ENCODE assay signal across 2 cellular contexts in the genomic region with DNA sequence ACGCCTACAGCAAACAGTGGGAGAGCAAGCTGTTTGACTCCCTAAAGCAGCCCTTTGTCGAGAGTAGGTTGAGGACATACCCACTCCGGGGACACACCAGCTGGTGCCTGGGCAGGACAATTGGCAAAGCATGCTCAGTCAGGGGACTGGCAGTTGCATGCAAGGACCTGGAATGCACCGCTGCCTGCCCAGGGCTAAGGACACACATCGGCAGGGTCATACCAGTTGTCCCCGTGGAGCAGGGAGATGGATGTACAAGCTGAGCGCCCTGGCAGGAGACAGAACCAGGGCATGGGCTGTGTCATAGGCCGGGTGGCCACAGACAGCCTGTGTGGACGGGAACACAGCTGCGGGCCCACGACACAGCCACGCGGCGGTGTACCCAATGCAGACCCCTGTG.
TF ChIP-seq lines count a peak whose summit lies in the region.

No MANE protein-coding gene starts in this region.

TF ChIP-seq in H1, 55 proteins besides CTCF, POLR2A, EP300 and RAD21:
- no peak for TF ChIP-seq JUND (IDR thresholded peaks at IDR 0.05; ENCODE audit: low read length)
- TF ChIP-seq CHD7 (IDR thresholded peaks at IDR 0.05; ENCODE audit: insufficient replicate concordance, low read length) = no peak
- TF ChIP-seq NANOG (IDR thresholded peaks at IDR 0.05; ENCODE audit: insufficient read depth, low read depth, low read length, poor library complexity, severe bottlenecking) = no peak
- no peak for TF ChIP-seq RFX5 (IDR thresholded peaks at IDR 0.05; ENCODE audit: borderline replicate concordance, low read depth, low read length)
- TF ChIP-seq CHD2 (IDR thresholded peaks at IDR 0.05; ENCODE audit: low read length) = no peak
- TF ChIP-seq GABPA (IDR thresholded peaks at IDR 0.05; ENCODE audit: borderline replicate concordance, insufficient read depth, low read length) = no peak
- no peak for TF ChIP-seq HDAC6 (IDR thresholded peaks at IDR 0.05; ENCODE audit: low read depth, low read length)
- TF ChIP-seq, protein P1, sequence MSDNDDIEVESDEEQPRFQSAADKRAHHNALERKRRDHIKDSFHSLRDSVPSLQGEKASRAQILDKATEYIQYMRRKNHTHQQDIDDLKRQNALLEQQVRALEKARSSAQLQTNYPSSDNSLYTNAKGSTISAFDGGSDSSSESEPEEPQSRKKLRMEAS (IDR thresholded peaks at IDR 0.05) = no peak
- no peak for TF ChIP-seq HDAC2 (IDR thresholded peaks at IDR 0.05; ENCODE audit: borderline replicate concordance in 1 of 2, low read depth in 2 of 2, low read length in 2 of 2)
- no peak for TF ChIP-seq SRF (IDR thresholded peaks at IDR 0.05; ENCODE audit: low read depth, low read length)
- no peak for TF ChIP-seq CBX5 (IDR thresholded peaks at IDR 0.05; ENCODE audit: low read depth, low read length)
- TF ChIP-seq CREB1 (IDR thresholded peaks at IDR 0.05) = no peak
TF ChIP-seq in H1: peak in this region for 0.

TF ChIP-seq in GM23338, 12 proteins besides CTCF, POLR2A, EP300 and RAD21:
- TF ChIP-seq STAT1 (IDR thresholded peaks at IDR 0.05; ENCODE audit: unreplicated experiment) = no peak
- TF ChIP-seq, protein P2, sequence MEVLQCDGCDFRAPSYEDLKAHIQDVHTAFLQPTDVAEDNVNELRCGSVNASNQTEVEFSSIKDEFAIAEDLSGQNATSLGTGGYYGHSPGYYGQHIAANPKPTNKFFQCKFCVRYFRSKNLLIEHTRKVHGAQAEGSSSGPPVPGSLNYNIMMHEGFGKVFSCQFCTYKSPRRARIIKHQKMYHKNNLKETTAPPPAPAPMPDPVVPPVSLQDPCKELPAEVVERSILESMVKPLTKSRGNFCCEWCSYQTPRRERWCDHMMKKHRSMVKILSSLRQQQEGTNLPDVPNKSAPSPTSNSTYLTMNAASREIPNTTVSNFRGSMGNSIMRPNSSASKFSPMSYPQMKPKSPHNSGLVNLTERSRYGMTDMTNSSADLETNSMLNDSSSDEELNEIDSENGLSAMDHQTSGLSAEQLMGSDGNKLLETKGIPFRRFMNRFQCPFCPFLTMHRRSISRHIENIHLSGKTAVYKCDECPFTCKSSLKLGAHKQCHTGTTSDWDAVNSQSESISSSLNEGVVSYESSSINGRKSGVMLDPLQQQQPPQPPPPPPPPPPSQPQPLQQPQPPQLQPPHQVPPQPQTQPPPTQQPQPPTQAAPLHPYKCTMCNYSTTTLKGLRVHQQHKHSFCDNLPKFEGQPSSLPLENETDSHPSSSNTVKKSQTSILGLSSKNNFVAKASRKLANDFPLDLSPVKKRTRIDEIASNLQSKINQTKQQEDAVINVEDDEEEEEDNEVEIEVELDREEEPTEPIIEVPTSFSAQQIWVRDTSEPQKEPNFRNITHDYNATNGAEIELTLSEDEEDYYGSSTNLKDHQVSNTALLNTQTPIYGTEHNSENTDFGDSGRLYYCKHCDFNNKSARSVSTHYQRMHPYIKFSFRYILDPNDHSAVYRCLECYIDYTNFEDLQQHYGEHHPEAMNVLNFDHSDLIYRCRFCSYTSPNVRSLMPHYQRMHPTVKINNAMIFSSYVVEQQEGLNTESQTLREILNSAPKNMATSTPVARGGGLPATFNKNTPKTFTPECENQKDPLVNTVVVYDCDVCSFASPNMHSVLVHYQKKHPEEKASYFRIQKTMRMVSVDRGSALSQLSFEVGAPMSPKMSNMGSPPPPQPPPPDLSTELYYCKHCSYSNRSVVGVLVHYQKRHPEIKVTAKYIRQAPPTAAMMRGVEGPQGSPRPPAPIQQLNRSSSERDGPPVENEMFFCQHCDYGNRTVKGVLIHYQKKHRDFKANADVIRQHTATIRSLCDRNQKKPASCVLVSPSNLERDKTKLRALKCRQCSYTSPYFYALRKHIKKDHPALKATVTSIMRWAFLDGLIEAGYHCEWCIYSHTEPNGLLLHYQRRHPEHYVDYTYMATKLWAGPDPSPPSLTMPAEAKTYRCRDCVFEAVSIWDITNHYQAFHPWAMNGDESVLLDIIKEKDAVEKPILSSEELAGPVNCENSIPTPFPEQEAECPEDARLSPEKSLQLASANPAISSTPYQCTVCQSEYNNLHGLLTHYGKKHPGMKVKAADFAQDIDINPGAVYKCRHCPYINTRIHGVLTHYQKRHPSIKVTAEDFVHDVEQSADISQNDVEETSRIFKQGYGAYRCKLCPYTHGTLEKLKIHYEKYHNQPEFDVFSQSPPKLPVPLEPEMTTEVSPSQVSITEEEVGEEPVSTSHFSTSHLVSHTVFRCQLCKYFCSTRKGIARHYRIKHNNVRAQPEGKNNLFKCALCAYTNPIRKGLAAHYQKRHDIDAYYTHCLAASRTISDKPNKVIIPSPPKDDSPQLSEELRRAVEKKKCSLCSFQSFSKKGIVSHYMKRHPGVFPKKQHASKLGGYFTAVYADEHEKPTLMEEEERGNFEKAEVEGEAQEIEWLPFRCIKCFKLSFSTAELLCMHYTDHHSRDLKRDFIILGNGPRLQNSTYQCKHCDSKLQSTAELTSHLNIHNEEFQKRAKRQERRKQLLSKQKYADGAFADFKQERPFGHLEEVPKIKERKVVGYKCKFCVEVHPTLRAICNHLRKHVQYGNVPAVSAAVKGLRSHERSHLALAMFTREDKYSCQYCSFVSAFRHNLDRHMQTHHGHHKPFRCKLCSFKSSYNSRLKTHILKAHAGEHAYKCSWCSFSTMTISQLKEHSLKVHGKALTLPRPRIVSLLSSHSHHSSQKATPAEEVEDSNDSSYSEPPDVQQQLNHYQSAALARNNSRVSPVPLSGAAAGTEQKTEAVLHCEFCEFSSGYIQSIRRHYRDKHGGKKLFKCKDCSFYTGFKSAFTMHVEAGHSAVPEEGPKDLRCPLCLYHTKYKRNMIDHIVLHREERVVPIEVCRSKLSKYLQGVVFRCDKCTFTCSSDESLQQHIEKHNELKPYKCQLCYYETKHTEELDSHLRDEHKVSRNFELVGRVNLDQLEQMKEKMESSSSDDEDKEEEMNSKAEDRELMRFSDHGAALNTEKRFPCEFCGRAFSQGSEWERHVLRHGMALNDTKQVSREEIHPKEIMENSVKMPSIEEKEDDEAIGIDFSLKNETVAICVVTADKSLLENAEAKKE (CRISPR knock-in tag; IDR thresholded peaks at IDR 0.05) = no peak
- TF ChIP-seq JUNB (IDR thresholded peaks at IDR 0.05; ENCODE audit: unreplicated experiment) = no peak
